ENCODE assay signal across 8 cellular contexts in the genomic region with DNA sequence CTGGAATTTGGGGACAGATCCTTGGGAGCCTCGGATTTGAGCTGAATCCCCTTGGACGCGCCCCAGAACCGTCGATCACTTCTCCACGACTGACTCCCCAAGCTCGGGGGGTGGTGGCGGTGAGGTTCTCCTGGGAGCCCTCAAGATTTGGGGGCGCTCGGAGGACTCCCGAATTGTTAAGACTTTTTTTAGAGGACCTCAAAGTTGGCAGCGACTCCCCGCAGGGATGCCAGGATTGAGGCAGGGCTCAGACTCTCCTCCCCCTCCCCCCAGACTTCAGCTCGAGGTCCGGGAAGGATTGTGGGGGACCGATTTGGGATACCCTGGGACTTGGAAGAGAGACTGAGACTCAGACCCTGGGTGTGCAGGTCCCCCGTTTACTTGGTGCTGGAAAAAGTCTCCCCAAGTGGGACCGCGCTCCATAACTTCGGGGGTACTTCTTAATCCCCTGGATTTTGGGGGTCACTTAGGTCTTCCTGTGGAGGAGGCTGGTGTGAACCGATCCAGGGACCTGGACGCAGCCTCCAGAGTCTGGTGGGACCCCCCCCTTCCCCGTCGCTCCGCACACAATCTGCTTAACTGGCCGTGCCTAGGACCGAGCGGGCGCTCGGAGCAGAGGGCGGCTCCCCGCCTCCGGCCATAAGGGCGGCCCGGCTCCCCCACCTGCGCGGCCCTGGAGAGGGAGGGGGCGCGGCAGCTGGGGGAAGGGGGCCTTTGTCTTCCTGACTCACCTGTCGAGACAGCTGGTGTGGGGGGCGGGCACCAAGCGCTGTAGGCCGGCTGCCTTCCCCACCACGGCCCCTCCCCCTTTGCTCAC. TPM values are rescaled to one million over a fixed set of nuclear protein-coding genes. Genes with fewer than 3 reads are reported as not detected.
DNase-seq lines count a peak whose midpoint lies in the region; ATAC-seq and TF ChIP-seq lines count a peak whose summit lies in the region.

No MANE protein-coding gene starts in this region.

- H3K36me3 ChIP-seq in Karpas-422 (ENCODE audit: insufficient read depth, low read length) (no peaks in the 10 kb centered on the region), esophagus muscularis mucosa (no peaks in the 10 kb centered on the region)

- no peaks in the 10 kb centered on the region for H3K9me3 Mint-ChIP-seq in activated CD8-positive, alpha-beta T cell treated with anti-CD3 and anti-CD28 coated beads for 36 hours
- H3K9me3 Mint-ChIP-seq in nephron, result no peaks in the 10 kb centered on the region

- peak overlapping the region; percentile 96 for H3K4me3 Mint-ChIP-seq in activated CD8-positive, alpha-beta T cell treated with anti-CD3 and anti-CD28 coated beads for 36 hours
- H3K4me3 Mint-ChIP-seq in nephron, result peak overlapping the region; percentile 92 to 97 (median 96)

- POLR2A ChIA-PET in activated CD8-positive, alpha-beta T cell treated with anti-CD3 and anti-CD28 coated beads for 36 hours (lab: Charles Lee), result interaction anchor here (1.0 to 1.4 kb wide), 3 partner anchors 9 to 134 kb away, joined by 3 to 8 read pairs (median 5); no protein-coding TSS in a partner anchor

- H4K20me1 ChIP-seq in Karpas-422 (ENCODE audit: insufficient read depth, low read depth, low read length), result peaks cover 5% of the 10 kb centered on the region; the same call in 1 of the 2 replicates

- no peaks in the 10 kb centered on the region for H3K9me2 ChIP-seq in Karpas-422 (replicated peaks; ENCODE audit: insufficient read depth, low read length)

- H3K9me3 ChIP-seq in Karpas-422 (ENCODE audit: low read length) (no peaks in the 10 kb centered on the region), esophagus muscularis mucosa (no peaks in the 10 kb centered on the region)

- WGBS in esophagus muscularis mucosa, result 0% methylated on average over 26 of the region's 44 CpGs

- no peak overlapping the region for H2AFZ ChIP-seq in Karpas-422 (ENCODE audit: low read length)

- peak; percentile 88 for DNase-seq in COLO668 (lab: John Stamatoyannopoulos, UW; ENCODE audit: unreplicated experiment)
- peak; percentile 79 for DNase-seq in Karpas-422
- peak; percentile 79 for DNase-seq in activated CD8-positive, alpha-beta T cell treated with anti-CD3 and anti-CD28 coated beads for 36 hours
- no peak for DNase-seq in esophagus muscularis mucosa (ENCODE audit: extremely low spot score)
- no peak for DNase-seq in NOMO-1 treated with dmso at 0.1 percent for 144 hours (lab: John Stamatoyannopoulos, UW; ENCODE audit: unreplicated experiment)
- no peak for DNase-seq in NCI-H446 (lab: John Stamatoyannopoulos, UW)

- no peak for TF ChIP-seq CTCF in activated CD8-positive, alpha-beta T cell treated with anti-CD3 and anti-CD28 coated beads for 36 hours (IDR thresholded peaks at IDR 0.05)
- TF ChIP-seq CTCF in esophagus muscularis mucosa (IDR thresholded peaks at IDR 0.05) (no peak), nephron (IDR thresholded peaks at IDR 0.05; ENCODE audit: unreplicated experiment in 3 of 3) (no peak)

- no peaks in the 10 kb centered on the region for H3K27me3 Mint-ChIP-seq in activated CD8-positive, alpha-beta T cell treated with anti-CD3 and anti-CD28 coated beads for 36 hours
- peaks cover 3% of the 10 kb centered on the region for H3K27me3 Mint-ChIP-seq in nephron (ENCODE audit: low read depth)

- peak overlapping the region; percentile 90 for H3K27ac Mint-ChIP-seq in activated CD8-positive, alpha-beta T cell treated with anti-CD3 and anti-CD28 coated beads for 36 hours
- H3K27ac Mint-ChIP-seq in nephron, result no peak overlapping the region

- peaks cover 44% of the 10 kb centered on the region for H3K4me1 Mint-ChIP-seq in activated CD8-positive, alpha-beta T cell treated with anti-CD3 and anti-CD28 coated beads for 36 hours (ENCODE audit: low read depth)
- H3K4me1 Mint-ChIP-seq in nephron, result peaks cover 15% of the 10 kb centered on the region

- peaks cover 17% of the 10 kb centered on the region for H3K36me3 Mint-ChIP-seq in activated CD8-positive, alpha-beta T cell treated with anti-CD3 and anti-CD28 coated beads for 36 hours (ENCODE audit: low read depth)
- H3K36me3 Mint-ChIP-seq in nephron (ENCODE audit: low read depth), result no peaks in the 10 kb centered on the region

- ATAC-seq in activated CD8-positive, alpha-beta T cell treated with anti-CD3 and anti-CD28 coated beads for 36 hours, result no peak
- ATAC-seq in HG03139 (IDR thresholded peaks at IDR 0.05; ENCODE audit: unreplicated experiment), result no peak

- no peaks in the 10 kb centered on the region for H3K27me3 ChIP-seq in Karpas-422 (ENCODE audit: low read length)
- H3K27me3 ChIP-seq in esophagus muscularis mucosa, result peaks cover 0 to 5% (median 0%) of the 10 kb centered on the region in 4 donors

- H3K9ac ChIP-seq in Karpas-422 (ENCODE audit: low read length), result peak overlapping the region; percentile 96

- peak overlapping the region; percentile 80 for H3K4me2 ChIP-seq in Karpas-422 (ENCODE audit: low read depth, low read length, poor library complexity, severe bottlenecking)

- CTCF ChIA-PET in activated CD8-positive, alpha-beta T cell treated with anti-CD3 and anti-CD28 coated beads for 36 hours (lab: Charles Lee), result interaction anchor here (1.0 to 1.4 kb wide), 3 partner anchors 23 to 134 kb away, joined by 3 to 9 read pairs (median 5); no protein-coding TSS in a partner anchor

- no peak for TF ChIP-seq EP300 in esophagus muscularis mucosa (IDR thresholded peaks at IDR 0.05)

- H3K4me3 ChIP-seq in Karpas-422 (ENCODE audit: low read length), result peak overlapping the region; percentile 99
- peak overlapping the region; percentile 84 to 100 (median 96) for H3K4me3 ChIP-seq in esophagus muscularis mucosa

- TF ChIP-seq POLR2A in esophagus muscularis mucosa (IDR thresholded peaks at IDR 0.05; ENCODE audit: low read depth), result no peak

- H3K27ac ChIP-seq in Karpas-422 (ENCODE audit: low read length), result peak overlapping the region; percentile 87
- H3K27ac ChIP-seq in esophagus muscularis mucosa (replicated peaks in 1 of 4), result peak overlapping the region; percentile 94 to 97 (median 96)

- peaks cover 56% of the 10 kb centered on the region for H3K79me2 ChIP-seq in Karpas-422 (ENCODE audit: low read length)

- intact Hi-C loops in activated CD8-positive, alpha-beta T cell treated with anti-CD3 and anti-CD28 coated beads for 36 hours (cut with micrococcal nuclease), result loop anchor here (5.0 kb wide), 1 partner anchor 134 kb away; no protein-coding TSS in a partner anchor
- intact Hi-C loops in esophagus muscularis mucosa (cut with DNase I), result no loop called here

- H3K4me1 ChIP-seq in Karpas-422 (ENCODE audit: low read length), result peaks cover 38% of the 10 kb centered on the region
- peaks cover 24 to 55% (median 50%) of the 10 kb centered on the region in 4 donors for H3K4me1 ChIP-seq in esophagus muscularis mucosa

RNA-seq across cellular contexts. Expression of gene VASP, which starts 0.8 kb away (rescaled TPM):
- 77.9 and 97.9 TPM in 2 replicates for total RNA-seq in Karpas-422 (2014; rRNA removed; shearing (Covaris generic); ENCODE audit: low replicate concordance)
- total RNA-seq in activated CD8-positive, alpha-beta T cell treated with anti-CD3 and anti-CD28 coated beads for 36 hours, result 100 to 1,000 TPM; 152 to 153 TPM
- total RNA-seq in esophagus muscularis mucosa, result 100 to 1,000 TPM; 172 to 321 (median 210) TPM

RNA-seq across cellular contexts. Expression of gene PPM1N, which starts 9.8 kb away (rescaled TPM):
- total RNA-seq in Karpas-422 (2014; rRNA removed; shearing (Covaris generic); ENCODE audit: low replicate concordance), result 0.71 and 8.0 TPM in 2 replicates
- total RNA-seq in activated CD8-positive, alpha-beta T cell treated with anti-CD3 and anti-CD28 coated beads for 36 hours, result 1 to 10 TPM; 3.7 to 4.2 TPM
- 1 to 10 TPM; 1.6 to 3.8 (median 3.0) TPM for total RNA-seq in esophagus muscularis mucosa

RNA-seq across cellular contexts. Expression of gene RTN2, which starts 11.2 kb away (rescaled TPM):
- total RNA-seq in Karpas-422 (2014; rRNA removed; shearing (Covaris generic); ENCODE audit: low replicate concordance), result 3.1 and 4.6 TPM in 2 replicates
- 1 to 10 TPM; 2.6 to 3.0 TPM for total RNA-seq in activated CD8-positive, alpha-beta T cell treated with anti-CD3 and anti-CD28 coated beads for 36 hours
- total RNA-seq in esophagus muscularis mucosa, result 10 to 100 TPM in 3 of 4 donors, 1 to 10 TPM in 1; 7.0 to 23.6 (median 17.2) TPM

RNA-seq across cellular contexts. Expression of gene FOSB, which starts 40.3 kb away (rescaled TPM):
- 2.5 and 4.0 TPM in 2 replicates for total RNA-seq in Karpas-422 (2014; rRNA removed; shearing (Covaris generic); ENCODE audit: low replicate concordance)
- total RNA-seq in activated CD8-positive, alpha-beta T cell treated with anti-CD3 and anti-CD28 coated beads for 36 hours, result 10 to 100 TPM; 70.0 to 71.2 TPM
- 10 to 100 TPM in 2 of 4 donors, 1 to 10 TPM in 2; 2.2 to 25.2 (median 6.9) TPM for total RNA-seq in esophagus muscularis mucosa

Comparison
In these comparisons a context has a peak if more than half of its experiments do, and no peak if none do; other contexts are left out.
1. DNase-seq: peak in COLO668 (single experiment), Karpas-422 (single experiment) and activated CD8-positive, alpha-beta T cell treated with anti-CD3 and anti-CD28 coated beads for 36 hours (single experiment); none in esophagus muscularis mucosa (single experiment), NOMO-1 treated with dmso at 0.1 percent for 144 hours (single experiment) and NCI-H446 (0 of 2).